ENCODE assay signal across 8 cellular contexts in the genomic region with DNA sequence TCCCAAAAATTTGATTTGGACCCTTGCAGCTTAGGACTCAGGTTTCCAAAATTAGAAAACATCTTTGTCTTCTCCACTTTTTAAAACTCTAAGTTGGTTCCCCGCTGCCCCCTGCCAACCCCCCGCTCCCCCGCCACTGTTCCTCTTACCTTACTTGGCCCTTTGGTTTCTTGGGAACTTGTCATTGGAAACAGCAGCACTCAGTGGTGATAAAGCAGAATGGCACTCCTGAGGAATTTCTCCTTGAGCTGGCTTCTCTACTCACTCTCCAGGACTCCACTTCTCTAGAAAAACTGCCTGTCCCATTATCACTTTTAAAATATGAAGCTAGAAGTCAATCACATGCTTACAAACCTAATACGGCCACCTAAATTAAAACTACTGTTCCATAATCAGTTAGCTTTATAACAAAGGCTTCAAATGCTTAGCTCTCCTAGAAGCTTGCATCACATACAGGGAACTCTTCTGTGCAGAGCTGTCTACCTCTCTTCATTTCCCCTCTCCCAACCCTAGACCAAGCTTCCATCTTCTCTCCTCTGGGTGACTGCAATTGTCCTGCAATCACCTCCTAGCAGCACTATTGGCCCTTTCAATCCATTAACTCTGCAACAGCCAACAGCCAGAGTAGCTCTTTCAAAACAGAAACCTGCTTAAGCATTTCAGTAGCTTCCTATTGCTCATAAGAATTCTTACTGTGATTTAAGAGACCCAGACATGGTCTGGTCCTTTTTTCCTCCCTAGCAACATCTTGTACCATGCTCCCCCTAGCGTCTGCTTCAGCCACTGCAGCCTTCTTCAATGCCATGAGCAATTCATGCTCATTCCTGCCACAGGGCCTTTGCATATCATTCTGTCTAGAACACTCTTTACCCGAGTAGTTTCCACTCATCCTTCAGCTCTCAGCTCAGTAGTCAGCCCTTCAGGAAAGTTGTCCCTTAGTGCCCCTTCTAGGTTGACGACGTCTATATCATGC. TPM values are rescaled to one million over a fixed set of nuclear protein-coding genes. Genes with fewer than 3 reads are reported as not detected.
A peak's percentile ranks its signal among the peaks of the same experiment; 100 is the strongest.
DNase-seq lines count a peak whose midpoint lies in the region; ATAC-seq and TF ChIP-seq lines count a peak whose summit lies in the region.

No MANE protein-coding gene starts in this region.

- no peaks in the 10 kb centered on the region for H3K9me2 ChIP-seq in OCI-LY7 (ENCODE audit: insufficient read depth, low read length)

- intact Hi-C loops in CD4-positive, alpha-beta memory T cell (cut with micrococcal nuclease): loop anchor here (1.0 to 2.0 kb wide), 3 partner anchors 294 to 1240 kb away; no protein-coding TSS in a partner anchor
- intact Hi-C loops in OCI-LY7 (cut with micrococcal nuclease; ENCODE audit: unreplicated experiment): loop anchor here (1.0 kb wide), 1 partner anchor 294 kb away; no protein-coding TSS in a partner anchor

- H4K20me1 ChIP-seq in OCI-LY7 (ENCODE audit: insufficient read depth, low read length): no peaks in the 10 kb centered on the region
- H4K20me1 ChIP-seq in fibroblast of lung (ENCODE audit: control insufficient read depth, extremely low read depth, insufficient read depth, low read length): no peaks in the 10 kb centered on the region

- CTCF ChIA-PET in CD4-positive, alpha-beta memory T cell (lab: Charles Lee; ENCODE audit: partially characterized antibody): interaction anchor here (0.7 to 4.1 kb wide), 33 partner anchors 8 to 1346 kb away, joined by 3 to 50 read pairs (median 4); a partner anchor contains a TSS
- CTCF ChIA-PET in OCI-LY7 (lab: Charles Lee; ENCODE audit: unreplicated experiment): interaction anchor here (0.5 to 1.7 kb wide), 9 partner anchors 14 to 1007 kb away, joined by 3 to 8 read pairs (median 3); a partner anchor contains a TSS

- H3K27ac Mint-ChIP-seq in CD4-positive, alpha-beta memory T cell: peak overlapping the region in 3 of 7 donors; percentile 31 to 42 (median 42)
- no peak overlapping the region for H3K27ac Mint-ChIP-seq in nephron

- no peak overlapping the region for H3K4me3 ChIP-seq in CD4-positive, alpha-beta memory T cell (ENCODE audit: low read length in 2 of 2)
- H3K4me3 ChIP-seq in OCI-LY7 (ENCODE audit: low read depth, low read length, poor library complexity, severe bottlenecking): no peak overlapping the region
- H3K4me3 ChIP-seq in fibroblast of lung (replicated peaks in 1 of 4; ENCODE audit: control extremely low read depth in 1 of 4, insufficient read depth in 1 of 4, low read depth in 3 of 4, low read length in 4 of 4): no peak overlapping the region
- H3K4me3 ChIP-seq in stomach smooth muscle (ENCODE audit: low read length in 2 of 2): peak overlapping the region; percentile 55 to 68

- no peaks in the 10 kb centered on the region for H3K4me1 ChIP-seq in CD4-positive, alpha-beta memory T cell (ENCODE audit: insufficient read depth, low read length)
- H3K4me1 ChIP-seq in OCI-LY7 (ENCODE audit: insufficient read depth, low read length, poor library complexity, severe bottlenecking) (no peaks in the 10 kb centered on the region), fibroblast of lung (ENCODE audit: control insufficient read depth, extremely low read depth, insufficient read depth, low read length) (no peaks in the 10 kb centered on the region), stomach smooth muscle (ENCODE audit: control insufficient read depth, insufficient read depth, low read length) (peaks cover 15% of the 10 kb centered on the region)

- H3K27me3 Mint-ChIP-seq in CD4-positive, alpha-beta memory T cell: peaks cover 0 to 2% of the 10 kb centered on the region in 2 donors
- peaks cover 12% of the 10 kb centered on the region for H3K27me3 Mint-ChIP-seq in nephron (ENCODE audit: low read depth)

- H3K4me1 Mint-ChIP-seq in CD4-positive, alpha-beta memory T cell: no peaks in the 10 kb centered on the region
- no peaks in the 10 kb centered on the region for H3K4me1 Mint-ChIP-seq in nephron

- H3K4me2 ChIP-seq in OCI-LY7 (ENCODE audit: low read length) (no peak overlapping the region), fibroblast of lung (ENCODE audit: extremely low read depth, insufficient read depth, low read length) (no peak overlapping the region)

- no peaks in the 10 kb centered on the region for H3K9me3 Mint-ChIP-seq in CD4-positive, alpha-beta memory T cell
- no peaks in the 10 kb centered on the region for H3K9me3 Mint-ChIP-seq in nephron

- POLR2A ChIA-PET in CD4-positive, alpha-beta memory T cell (lab: Charles Lee; ENCODE audit: partially characterized antibody): interaction anchor here (1.0 kb wide), 1 partner anchor 414 kb away, joined by 6 read pairs; no protein-coding TSS in a partner anchor
- POLR2A ChIA-PET in OCI-LY7 (lab: Charles Lee): interaction anchor here (0.7 to 1.4 kb wide), 5 partner anchors 8 to 1318 kb away, joined by 3 to 5 read pairs (median 3); no protein-coding TSS in a partner anchor

- no peaks in the 10 kb centered on the region for H3K27me3 ChIP-seq in CD4-positive, alpha-beta memory T cell (ENCODE audit: insufficient read depth, low read length)
- no peaks in the 10 kb centered on the region for H3K27me3 ChIP-seq in fibroblast of lung (ENCODE audit: control insufficient read depth, insufficient read depth, low read length)
- no peaks in the 10 kb centered on the region for H3K27me3 ChIP-seq in stomach smooth muscle (ENCODE audit: control insufficient read depth in 1 of 2, insufficient read depth in 2 of 2, low read length in 2 of 2)

- H3K9ac ChIP-seq in fibroblast of lung (ENCODE audit: insufficient read depth, low read length): no peak overlapping the region
- H3K9ac ChIP-seq in stomach smooth muscle (ENCODE audit: low read length in 2 of 2): peak overlapping the region in 1 of 2 donors; percentile 76

- H2AFZ ChIP-seq in OCI-LY7 (ENCODE audit: low read length): no peak overlapping the region
- H2AFZ ChIP-seq in fibroblast of lung (ENCODE audit: low read length): no peak overlapping the region

- H3K4me3 Mint-ChIP-seq in CD4-positive, alpha-beta memory T cell: no peak overlapping the region
- H3K4me3 Mint-ChIP-seq in nephron: no peak overlapping the region

- ATAC-seq in GM19328 (IDR thresholded peaks at IDR 0.05; ENCODE audit: unreplicated experiment): peak; percentile 58
- ATAC-seq in HG03354 (IDR thresholded peaks at IDR 0.05; ENCODE audit: poor library complexity, severe bottlenecking, unreplicated experiment): peak; percentile 93

- H3K9me3 ChIP-seq in CD4-positive, alpha-beta memory T cell (ENCODE audit: control insufficient read depth in 1 of 2, low read length in 2 of 2): no peaks in the 10 kb centered on the region
- H3K9me3 ChIP-seq in OCI-LY7 (ENCODE audit: low read length) (no peaks in the 10 kb centered on the region), fibroblast of lung (ENCODE audit: control insufficient read depth, insufficient read depth, low read depth, low read length) (no peaks in the 10 kb centered on the region), stomach smooth muscle (ENCODE audit: control insufficient read depth in 2 of 2, low read length in 2 of 2) (no peaks in the 10 kb centered on the region)

- DNase-seq in CD4-positive, alpha-beta memory T cell: peak; percentile 37 to 58 (median 55)
- DNase-seq in OCI-LY7 (ENCODE audit: low spot score) (peak; percentile 62), fibroblast of lung (ENCODE audit: low read depth in 2 of 2) (peak; percentile 76 to 80)
- peak; percentile 64 for DNase-seq in activated T-cell treated with anti-CD3 and anti-CD28 coated beads, Interleukin-2, amount 50 U/mL, for 1 hour

- H3K36me3 Mint-ChIP-seq in CD4-positive, alpha-beta memory T cell: no peaks in the 10 kb centered on the region
- no peaks in the 10 kb centered on the region for H3K36me3 Mint-ChIP-seq in nephron (ENCODE audit: low read depth)

- no peaks in the 10 kb centered on the region for H3K36me3 ChIP-seq in CD4-positive, alpha-beta memory T cell (ENCODE audit: insufficient read depth, low read length)
- no peaks in the 10 kb centered on the region for H3K36me3 ChIP-seq in OCI-LY7 (ENCODE audit: insufficient read depth, low read length)
- no peaks in the 10 kb centered on the region for H3K36me3 ChIP-seq in fibroblast of lung (ENCODE audit: control insufficient read depth, insufficient read depth, low read length)
- no peaks in the 10 kb centered on the region for H3K36me3 ChIP-seq in stomach smooth muscle (ENCODE audit: control insufficient read depth in 2 of 2, insufficient read depth in 2 of 2, low read length in 2 of 2)

- TF ChIP-seq CTCF in OCI-LY7 (conservative IDR thresholded peaks at IDR 0.05; ENCODE audit: low read length) (peak; percentile 81), fibroblast of lung (conservative IDR thresholded peaks at IDR 0.05 in 1 of 2, IDR thresholded peaks at IDR 0.05 in 1 of 2; ENCODE audit: low read depth in 1 of 2, low read length in 2 of 2) (peak; percentile 86 to 91), nephron (IDR thresholded peaks at IDR 0.05; ENCODE audit: unreplicated experiment in 3 of 3) (peak; percentile 46 to 57 (median 48))

- no TSS peak for BruUV-seq in OCI-LY7 (replicated peaks; lab: Mats Ljungman, UMichigan)

- H3K79me2 ChIP-seq in OCI-LY7 (ENCODE audit: insufficient read depth, low read depth, low read length) (no peaks in the 10 kb centered on the region), fibroblast of lung (ENCODE audit: control insufficient read depth, insufficient read depth, low read length) (no peaks in the 10 kb centered on the region)

- no peak overlapping the region for H3K27ac ChIP-seq in CD4-positive, alpha-beta memory T cell (ENCODE audit: low read depth, low read length)
- H3K27ac ChIP-seq in OCI-LY7 (ENCODE audit: low read depth, low read length, poor library complexity, severe bottlenecking) (no peak overlapping the region), fibroblast of lung (ENCODE audit: insufficient read depth, low read length) (no peak overlapping the region), stomach smooth muscle (ENCODE audit: low read length) (peak overlapping the region; percentile 84)

RNA-seq across cellular contexts. Expression of a gene that starts 15.2 kb away (rescaled TPM):
- total RNA-seq in CD4-positive, alpha-beta memory T cell: 10 to 100 TPM; 14.7 to 16.1 TPM
- 1 to 10 TPM; 2.9 to 3.9 TPM for polyA plus RNA-seq in CD4-positive, alpha-beta memory T cell
- total RNA-seq in OCI-LY7 (2014; rRNA removed; shearing (Covaris generic)): 4.0 and 6.3 TPM in 2 replicates
- total RNA-seq in OCI-LY7 (2022): 3.7 and 5.4 TPM in 2 replicates
- 17.2 and 20.1 TPM in 2 replicates for total RNA-seq in fibroblast of lung
- 4.4 and 5.3 TPM in 2 replicates for polyA plus RNA-seq in fibroblast of lung
- polyA plus RNA-seq in fibroblast of lung (2012): 2.9 and 4.7 TPM in 2 replicates
- polyA minus RNA-seq in fibroblast of lung (ENCODE audit: low replicate concordance): 14.2 and 18.7 TPM in 2 replicates

Comparison
In these comparisons a context has a peak if more than half of its experiments do, and no peak if none do; other contexts are left out.
1. H3K4me3 ChIP-seq: peak in stomach smooth muscle (2 of 2); none in CD4-positive, alpha-beta memory T cell (0 of 2), OCI-LY7 (single experiment) and fibroblast of lung (0 of 4).
2. Peak in every context shown above with its lines, with median percentiles within 50 percentile points of each other: DNase-seq and CTCF ChIP-seq.